21 cellular contexts compared by ENCODE assay signal in the genomic region with DNA sequence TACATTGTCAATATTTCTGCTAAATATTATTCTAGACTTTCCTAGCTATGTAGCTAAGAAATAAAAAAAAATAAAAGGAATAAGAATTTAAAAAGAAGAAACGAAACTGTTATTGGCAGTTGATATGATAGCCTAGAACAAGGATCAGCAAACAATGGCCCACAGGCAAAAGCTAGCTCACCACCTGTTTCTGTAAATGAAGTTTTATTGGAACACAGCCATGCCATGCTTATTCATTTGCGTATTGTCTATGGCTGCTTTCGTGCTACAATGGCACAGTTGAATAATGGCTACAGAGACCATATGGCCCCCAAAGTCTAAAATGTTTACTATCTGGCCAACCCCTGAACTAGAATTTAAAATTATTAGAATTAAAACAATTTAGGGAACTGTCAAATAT.
"Had no signal": no experiment of that assay in that cellular context is flagged by ENCODE, and none has a peak within 500 bp of the region (broad histone marks: within the 10 kb centered on the region; RNA-seq: fewer than 3 reads in every experiment).

No MANE protein-coding gene starts in this region.

- DNase-seq: activated B cell treated with CpG ODN at 0.5 μM for 24 hours; activated CD4-positive, alpha-beta T cell treated with anti-CD3 and anti-CD28 coated beads, Interleukin-2, amount 50 U/mL, for 1 hour; activated CD8-positive, alpha-beta T cell treated with anti-CD3 and anti-CD28 coated beads for 36 hours; activated naive CD4-positive, alpha-beta T cell; activated T-cell treated with anti-CD3 and anti-CD28 coated beads, Interleukin-2, amount 50 U/mL, for 4 hours; dermis blood vessel endothelial cell; effector CD4-positive, alpha-beta T cell; esophagus squamous epithelium; foreskin melanocyte; heart right ventricle; naive thymus-derived CD4-positive, alpha-beta T cell; ovary; right lobe of liver; stimulated activated CD4-positive, alpha-beta T cell treated with anti-CD3 and anti-CD28 coated beads, Interleukin-12 subunit alpha, Interleukin-12 subunit beta, amount 100 ng/mL, for 4 hours; stimulated activated CD4-positive, alpha-beta T cell treated with anti-CD3 and anti-CD28 coated beads, Interleukin-4, amount 100 ng/mL, for 24 hours; stimulated activated naive CD8-positive, alpha-beta T cell treated with anti-CD3 and anti-CD28 coated beads, Interleukin-15, amount 100 ng/mL, for 72 hours; substantia nigra; thyroid gland; upper lobe of right lung had no signal

- ATAC-seq: activated CD8-positive, alpha-beta T cell treated with anti-CD3 and anti-CD28 coated beads for 36 hours; activated naive CD4-positive, alpha-beta T cell treated with anti-CD3 and anti-CD28 coated beads, Interleukin-2, amount 50 U/mL, for 72 hours; activated T-cell treated with anti-CD3 and anti-CD28 coated beads, Interleukin-2, amount 50 U/mL, for 4 hours; heart right ventricle; naive thymus-derived CD4-positive, alpha-beta T cell; right lobe of liver; stimulated activated effector memory CD8-positive, alpha-beta T cell treated with anti-CD3 and anti-CD28 coated beads, Interleukin-12 subunit alpha, Interleukin-12 subunit beta, amount 100 ng/mL, for 72 hours; stimulated activated naive CD8-positive, alpha-beta T cell treated with anti-CD3 and anti-CD28 coated beads, Interleukin-15, amount 100 ng/mL, for 72 hours; upper lobe of right lung had no signal
